In genomic region chr3:65170357-65171090, GRCh38 we compare ENCODE assay signal across 9 cellular contexts.
DNase-seq lines count a peak whose midpoint lies in the region; ATAC-seq, FAIRE-seq and TF ChIP-seq lines count a peak whose summit lies in the region.
"Had no signal": no experiment of that assay in that cellular context is flagged by ENCODE, and none has a peak within 500 bp of the region (broad histone marks: within the 10 kb centered on the region; RNA-seq: fewer than 3 reads in every experiment).

No MANE protein-coding gene starts in this region.

- DNase-seq in HFFc6 (peak; percentile 28), astrocyte (ENCODE audit: low read depth) (peak; percentile 97), hypothalamus (lab: John Stamatoyannopoulos, UW) (peak in 37 of 51 donors; percentile 0 to 76 (median 21)), MM.1S (no peak)
- DNase-seq in stimulated activated naive CD8-positive, alpha-beta T cell treated with anti-CD3 and anti-CD28 coated beads, Interleukin-15, amount 100 ng/mL, for 72 hours = no peak
- DNase-seq in activated T-helper 1 cell treated with anti-CD3 and anti-CD28 coated beads, Interleukin-12 subunit alpha, Interleukin-12 subunit beta, Interleukin-2, Interleukin-4 antibody, amounts not matched to agents 30 ng/mL and 10 ng/mL and 1 ng/mL, durations not matched to agents 14 hours and 24 hours and 36 hours (ENCODE audit: low spot score) = no peak

- no peak for FAIRE-seq in astrocyte (lab: Jason Lieb, UNC)

- H3K27ac ChIP-seq in astrocyte (ENCODE audit: low read depth, low read length) (no peak overlapping the region), skeletal muscle tissue (ENCODE audit: low read depth, low read length) (peak overlapping the region; percentile 55), MM.1S (ENCODE audit: low read length) (no peak overlapping the region)
- H3K27ac ChIP-seq: KMS-11 had no signal

- no peaks in the 10 kb centered on the region for H3K9me3 ChIP-seq in astrocyte (ENCODE audit: insufficient read depth, low read depth, low read length)
- H3K9me3 ChIP-seq in skeletal muscle tissue (ENCODE audit: control insufficient read depth in 3 of 3, low read length in 3 of 3) = no peaks in the 10 kb centered on the region
- H3K9me3 ChIP-seq in MM.1S (replicated peaks; ENCODE audit: insufficient read depth, low read length) = no peaks in the 10 kb centered on the region

- peak overlapping the region; percentile 29 for H3K9ac ChIP-seq in astrocyte (ENCODE audit: low read length)
- H3K9ac ChIP-seq in skeletal muscle tissue (ENCODE audit: low read depth in 1 of 3, low read length in 3 of 3) = peak overlapping the region in 1 of 3 donors; percentile 16
- no peak overlapping the region for H3K9ac ChIP-seq in MM.1S (ENCODE audit: low read length)
- H3K9ac ChIP-seq: KMS-11 had no signal

- H3K4me3 ChIP-seq in astrocyte (ENCODE audit: insufficient read depth, low read depth, low read length) (no peak overlapping the region), skeletal muscle tissue (ENCODE audit: low read length in 3 of 3) (peak overlapping the region in 1 of 3 donors; percentile 33), MM.1S (ENCODE audit: low read length) (no peak overlapping the region)

- H3K4me1 ChIP-seq in astrocyte (ENCODE audit: insufficient read depth, low read length) = peaks cover 4% of the 10 kb centered on the region
- H3K4me1 ChIP-seq in skeletal muscle tissue (ENCODE audit: control insufficient read depth in 3 of 3, insufficient read depth in 3 of 3, low read length in 3 of 3) = peaks cover 3 to 6% (median 5%) of the 10 kb centered on the region in 3 donors
- H3K4me1 ChIP-seq in MM.1S (ENCODE audit: low read length) = no peaks in the 10 kb centered on the region

- no peak for ATAC-seq in stimulated activated naive CD8-positive, alpha-beta T cell treated with anti-CD3 and anti-CD28 coated beads, Interleukin-15, amount 100 ng/mL, for 72 hours
- no peak for ATAC-seq in HG03135 (IDR thresholded peaks at IDR 0.05; ENCODE audit: unreplicated experiment)

- H3K4me2 ChIP-seq in astrocyte (ENCODE audit: low read length) (peak overlapping the region; percentile 61), MM.1S (ENCODE audit: low read depth, low read length) (no peak overlapping the region)
- H3K4me2 ChIP-seq: KMS-11 had no signal

- no peaks in the 10 kb centered on the region for H3K9me2 ChIP-seq in MM.1S (replicated peaks; ENCODE audit: insufficient read depth, low read length)

- TF ChIP-seq CTCF in HFFc6 (IDR thresholded peaks at IDR 0.05) (peak; percentile 32; the same call in 1 of the 2 replicates), astrocyte (IDR thresholded peaks at IDR 0.05; ENCODE audit: insufficient read depth, low read depth, low read length) (peak; percentile 42), MM.1S (IDR thresholded peaks at IDR 0.05; ENCODE audit: low read length) (no peak; the same call in 1 of the 2 replicates)

- H3K9me3 Mint-ChIP-seq in HFFc6 = peaks cover 34% of the 10 kb centered on the region
- H3K9me3 Mint-ChIP-seq in astrocyte (ENCODE audit: unreplicated experiment) = no peaks in the 10 kb centered on the region
- H3K9me3 Mint-ChIP-seq in stimulated activated naive CD8-positive, alpha-beta T cell treated with anti-CD3 and anti-CD28 coated beads, Interleukin-15, amount 100 ng/mL, for 72 hours = peaks cover 0 to 5% of the 10 kb centered on the region in 2 donors
- H3K9me3 Mint-ChIP-seq in activated T-helper 1 cell treated with anti-CD3 and anti-CD28 coated beads, Interleukin-12 subunit alpha, Interleukin-12 subunit beta, Interleukin-2, Interleukin-4 antibody, amounts not matched to agents 30 ng/mL and 10 ng/mL and 1 ng/mL, durations not matched to agents 14 hours and 24 hours and 36 hours = peaks cover 11% of the 10 kb centered on the region

- H2AFZ ChIP-seq in astrocyte (ENCODE audit: low read depth, low read length) (peak overlapping the region; percentile 41), MM.1S (ENCODE audit: low read length) (no peak overlapping the region)

- no peaks in the 10 kb centered on the region for H3K36me3 ChIP-seq in astrocyte (ENCODE audit: insufficient read depth, low read length)
- H3K36me3 ChIP-seq in skeletal muscle tissue (ENCODE audit: control insufficient read depth in 3 of 3, insufficient read depth in 3 of 3, low read length in 3 of 3) = no peaks in the 10 kb centered on the region
- no peaks in the 10 kb centered on the region for H3K36me3 ChIP-seq in MM.1S (replicated peaks; ENCODE audit: insufficient read depth, low read length)

- no peak overlapping the region for H3K4me3 Mint-ChIP-seq in HFFc6
- no peak overlapping the region for H3K4me3 Mint-ChIP-seq in astrocyte (ENCODE audit: unreplicated experiment)
- no peak overlapping the region for H3K4me3 Mint-ChIP-seq in stimulated activated naive CD8-positive, alpha-beta T cell treated with anti-CD3 and anti-CD28 coated beads, Interleukin-15, amount 100 ng/mL, for 72 hours
- no peak overlapping the region for H3K4me3 Mint-ChIP-seq in activated T-helper 1 cell treated with anti-CD3 and anti-CD28 coated beads, Interleukin-12 subunit alpha, Interleukin-12 subunit beta, Interleukin-2, Interleukin-4 antibody, amounts not matched to agents 30 ng/mL and 10 ng/mL and 1 ng/mL, durations not matched to agents 14 hours and 24 hours and 36 hours

- intact Hi-C loops in activated T-helper 1 cell treated with anti-CD3 and anti-CD28 coated beads, Interleukin-12 subunit alpha, Interleukin-12 subunit beta, Interleukin-2, Interleukin-4 antibody, amounts not matched to agents 30 ng/mL and 10 ng/mL and 1 ng/mL, durations not matched to agents 14 hours and 24 hours and 36 hours (cut with micrococcal nuclease) = no loop called here

- H3K27me3 ChIP-seq in astrocyte (ENCODE audit: insufficient read depth, low read length) (no peaks in the 10 kb centered on the region), skeletal muscle tissue (ENCODE audit: control insufficient read depth in 3 of 3, insufficient read depth in 3 of 3, low read length in 3 of 3) (no peaks in the 10 kb centered on the region), MM.1S (replicated peaks; ENCODE audit: insufficient read depth, low read length) (no peaks in the 10 kb centered on the region)

- H4K20me1 ChIP-seq in astrocyte (ENCODE audit: insufficient read depth, low read length) (no peaks in the 10 kb centered on the region), MM.1S (ENCODE audit: insufficient read depth, low read length) (no peaks in the 10 kb centered on the region)

- H3K79me2 ChIP-seq in astrocyte (ENCODE audit: insufficient read depth, low read length) (no peaks in the 10 kb centered on the region), MM.1S (ENCODE audit: low read length) (no peaks in the 10 kb centered on the region)

- H3K4me1 Mint-ChIP-seq in HFFc6 (ENCODE audit: low read depth) (no peaks in the 10 kb centered on the region), astrocyte (ENCODE audit: low read depth, unreplicated experiment) (peaks cover 3% of the 10 kb centered on the region)
- H3K4me1 Mint-ChIP-seq in stimulated activated naive CD8-positive, alpha-beta T cell treated with anti-CD3 and anti-CD28 coated beads, Interleukin-15, amount 100 ng/mL, for 72 hours = no peaks in the 10 kb centered on the region
- no peaks in the 10 kb centered on the region for H3K4me1 Mint-ChIP-seq in activated T-helper 1 cell treated with anti-CD3 and anti-CD28 coated beads, Interleukin-12 subunit alpha, Interleukin-12 subunit beta, Interleukin-2, Interleukin-4 antibody, amounts not matched to agents 30 ng/mL and 10 ng/mL and 1 ng/mL, durations not matched to agents 14 hours and 24 hours and 36 hours (ENCODE audit: low read depth)

- H3F3A ChIP-seq in MM.1S (ENCODE audit: insufficient read depth, low read length) = no peaks in the 10 kb centered on the region

- H3K36me3 Mint-ChIP-seq in HFFc6 (ENCODE audit: low read depth) = no peaks in the 10 kb centered on the region
- H3K36me3 Mint-ChIP-seq in astrocyte (ENCODE audit: low read depth, unreplicated experiment) = no peaks in the 10 kb centered on the region
- H3K36me3 Mint-ChIP-seq in activated T-helper 1 cell treated with anti-CD3 and anti-CD28 coated beads, Interleukin-12 subunit alpha, Interleukin-12 subunit beta, Interleukin-2, Interleukin-4 antibody, amounts not matched to agents 30 ng/mL and 10 ng/mL and 1 ng/mL, durations not matched to agents 14 hours and 24 hours and 36 hours (ENCODE audit: low read depth) = no peaks in the 10 kb centered on the region

- H3K27me3 Mint-ChIP-seq in HFFc6 (ENCODE audit: insufficient read depth) (no peaks in the 10 kb centered on the region), astrocyte (ENCODE audit: low read depth, unreplicated experiment) (peaks cover 4% of the 10 kb centered on the region)
- no peaks in the 10 kb centered on the region for H3K27me3 Mint-ChIP-seq in stimulated activated naive CD8-positive, alpha-beta T cell treated with anti-CD3 and anti-CD28 coated beads, Interleukin-15, amount 100 ng/mL, for 72 hours
- no peaks in the 10 kb centered on the region for H3K27me3 Mint-ChIP-seq in activated T-helper 1 cell treated with anti-CD3 and anti-CD28 coated beads, Interleukin-12 subunit alpha, Interleukin-12 subunit beta, Interleukin-2, Interleukin-4 antibody, amounts not matched to agents 30 ng/mL and 10 ng/mL and 1 ng/mL, durations not matched to agents 14 hours and 24 hours and 36 hours (ENCODE audit: insufficient read depth)

- H3K27ac Mint-ChIP-seq in HFFc6 (no peak overlapping the region), astrocyte (ENCODE audit: unreplicated experiment) (no peak overlapping the region)
- no peak overlapping the region for H3K27ac Mint-ChIP-seq in stimulated activated naive CD8-positive, alpha-beta T cell treated with anti-CD3 and anti-CD28 coated beads, Interleukin-15, amount 100 ng/mL, for 72 hours
- H3K27ac Mint-ChIP-seq in activated T-helper 1 cell treated with anti-CD3 and anti-CD28 coated beads, Interleukin-12 subunit alpha, Interleukin-12 subunit beta, Interleukin-2, Interleukin-4 antibody, amounts not matched to agents 30 ng/mL and 10 ng/mL and 1 ng/mL, durations not matched to agents 14 hours and 24 hours and 36 hours = no peak overlapping the region

Comparison
In these comparisons a context has a peak if more than half of its experiments do, and no peak if none do; other contexts are left out.
1. DNase-seq: peak in HFFc6 (single experiment), astrocyte (single experiment) and hypothalamus (37 of 51); none in stimulated activated naive CD8-positive, alpha-beta T cell treated with anti-CD3 and anti-CD28 coated beads, Interleukin-15, amount 100 ng/mL, for 72 hours (0 of 2), MM.1S (single experiment) and activated T-helper 1 cell treated with anti-CD3 and anti-CD28 coated beads, Interleukin-12 subunit alpha, Interleukin-12 subunit beta, Interleukin-2, Interleukin-4 antibody, amounts not matched to agents 30 ng/mL and 10 ng/mL and 1 ng/mL, durations not matched to agents 14 hours and 24 hours and 36 hours (single experiment).